19 cellular contexts compared by ENCODE assay signal in genomic region chr20:18992418-18992817, GRCh38.
DNase-seq lines count a peak whose midpoint lies in the region; ATAC-seq, FAIRE-seq and TF ChIP-seq lines count a peak whose summit lies in the region.
"Had no signal": no experiment of that assay in that cellular context is flagged by ENCODE, and none has a peak within 500 bp of the region (broad histone marks: within the 10 kb centered on the region; RNA-seq: fewer than 3 reads in every experiment).

No MANE protein-coding gene starts in this region.

- peaks cover 42% of the 10 kb centered on the region for H3K9me3 ChIP-seq in HepG2 (ENCODE audit: low read length)
- H3K9me3 ChIP-seq in right lobe of liver, result no peaks in the 10 kb centered on the region

- intact Hi-C loops in HepG2 (cut with micrococcal nuclease; ENCODE audit: unreplicated experiment) (no loop called here), right lobe of liver (cut with DNase I) (no loop called here)

- no peak for FAIRE-seq in HepG2 (lab: Jason Lieb, UNC)
- FAIRE-seq: GM12892 had no signal

- H3K4me1 ChIP-seq in HepG2 (ENCODE audit: insufficient read depth, low read length) (peaks cover 5% of the 10 kb centered on the region; the same call in 1 of the 2 replicates), right lobe of liver (no peaks in the 10 kb centered on the region)

- TF ChIP-seq CTCF in HepG2 (CRISPR knock-in tag; IDR thresholded peaks at IDR 0.05), result no peak
- no peak for TF ChIP-seq CTCF in right lobe of liver (IDR thresholded peaks at IDR 0.05)
- TF ChIP-seq CTCF in nephron progenitor cell (IDR thresholded peaks at IDR 0.05), result no peak

- in situ Hi-C loops in HepG2 (cut with HindIII; ENCODE audit: extremely low pct_ligation_motif_present, low pct_unique_long_range_greater_than_20kb), result no loop called here
- in situ Hi-C loops in SK-MEL-5 (cut with HindIII; ENCODE audit: low pct_unique_long_range_greater_than_20kb, low sequenced_read_pairs), result no loop called here

- TF ChIP-seq POLR2A in HepG2 (IDR thresholded peaks at IDR 0.05; ENCODE audit: insufficient read depth in 1 of 2, low read depth in 2 of 2, low read length in 2 of 2), result no peak
- TF ChIP-seq POLR2A in right lobe of liver (IDR thresholded peaks at IDR 0.05), result no peak

- 0% methylated on average over 1 of the region's 1 CpG for WGBS in HepG2 (ENCODE audit: low lambda C conversion rate)
- WGBS in right lobe of liver (ENCODE audit: insufficient coverage, low coverage, low lambda C conversion rate, missing lambda C conversion rate), result no CpG with 5 or more reads among the region's 1 CpG

- H3K36me3 ChIP-seq in HepG2 (replicated peaks in 1 of 2; ENCODE audit: control insufficient read depth in 1 of 2, insufficient read depth in 2 of 2, low read length in 2 of 2), result no peaks in the 10 kb centered on the region
- H3K36me3 ChIP-seq in right lobe of liver, result no peaks in the 10 kb centered on the region

- H3K36me3 Mint-ChIP-seq in nephron progenitor cell (ENCODE audit: low read depth), result no peaks in the 10 kb centered on the region
- H3K36me3 Mint-ChIP-seq: IgD-negative memory B cell had no signal

- H3K27me3 ChIP-seq in HepG2 (ENCODE audit: control insufficient read depth in 1 of 2, insufficient read depth in 2 of 2, low read length in 2 of 2) (no peaks in the 10 kb centered on the region), right lobe of liver (no peaks in the 10 kb centered on the region)

- TF ChIP-seq EP300 in HepG2 (IDR thresholded peaks at IDR 0.05; ENCODE audit: low read depth in 2 of 2, low read length in 2 of 2), result no peak
- TF ChIP-seq EP300 in HepG2 (CRISPR knock-in tag; IDR thresholded peaks at IDR 0.05; ENCODE audit: borderline replicate concordance), result no peak

- H3K27ac ChIP-seq in HepG2 (ENCODE audit: extremely low read length, insufficient read depth, low read length) (no peak overlapping the region), right lobe of liver (no peak overlapping the region)
- H3K27ac ChIP-seq: 22Rv1 had no signal

- no peaks in the 10 kb centered on the region for H3K4me1 Mint-ChIP-seq in nephron progenitor cell
- H3K4me1 Mint-ChIP-seq: B cell, IgD-negative memory B cell had no signal

- peaks cover 17% of the 10 kb centered on the region for H3K9me3 Mint-ChIP-seq in nephron progenitor cell

- no peak overlapping the region for H3K4me2 ChIP-seq in HepG2 (ENCODE audit: low read depth, low read length)

- H3K27ac Mint-ChIP-seq in nephron progenitor cell, result peak overlapping the region; percentile 40
- H3K27ac Mint-ChIP-seq: B cell; CD4-positive, alpha-beta T cell; H9; IgD-negative memory B cell had no signal

- H3K79me2 ChIP-seq in HepG2 (ENCODE audit: insufficient read depth, low read length), result no peaks in the 10 kb centered on the region

- ATAC-seq in HepG2 (no peak), right lobe of liver (no peak), HG03457 (IDR thresholded peaks at IDR 0.05; ENCODE audit: unreplicated experiment) (no peak)

- POLR2A ChIA-PET in HepG2 (lab: Yijun Ruan, JAX), result no interaction called here

- no peak overlapping the region for H3K9ac ChIP-seq in HepG2 (ENCODE audit: insufficient read depth, low read depth, low read length)

- no peak overlapping the region for H3K4me3 Mint-ChIP-seq in nephron progenitor cell
- H3K4me3 Mint-ChIP-seq: B cell; CD4-positive, alpha-beta T cell; H9; IgD-negative memory B cell had no signal

- DNase-seq in HepG2 (ENCODE audit: low spot score) (peak; percentile 32), right lobe of liver (no peak), SK-MEL-5 (ENCODE audit: low read depth, low spot score) (peak; percentile 38), nephron progenitor cell (no peak), SW 1271 (lab: John Stamatoyannopoulos, UW) (no peak), NCI-H2081 treated with DMSO at 0.1 percent for 48 hours (lab: John Stamatoyannopoulos, UW) (no peak)
- DNase-seq: ACHN; C1 segment of cervical spinal cord; CD4-positive, alpha-beta T cell; DND-41; GDM1; GOT3; H9; KG1 had no signal

- H4K20me1 ChIP-seq in HepG2 (ENCODE audit: insufficient read depth, low read length), result no peaks in the 10 kb centered on the region

- H3K27me3 Mint-ChIP-seq in nephron progenitor cell (ENCODE audit: low read depth, poor library complexity), result peaks cover 7% of the 10 kb centered on the region
- H3K27me3 Mint-ChIP-seq: B cell; CD4-positive, alpha-beta T cell; IgD-negative memory B cell had no signal

- no peak overlapping the region for H2AFZ ChIP-seq in HepG2 (ENCODE audit: low read length)

- BruUV-seq in HepG2 (replicated peaks; lab: Mats Ljungman, UMichigan), result no TSS peak

- no peak overlapping the region for H3K4me3 ChIP-seq in HepG2 (replicated peaks in 1 of 3; ENCODE audit: insufficient read depth in 1 of 3, low read depth in 2 of 3, low read length in 3 of 3)
- H3K4me3 ChIP-seq in right lobe of liver, result no peak overlapping the region

- CTCF ChIA-PET in HepG2 (lab: Yijun Ruan, JAX; ENCODE audit: low intra/inter-chr PET ratio, low total read pairs), result no interaction called here

- TF ChIP-seq RAD21 in HepG2 (CRISPR knock-in tag; IDR thresholded peaks at IDR 0.05), result no peak

TF ChIP-seq in HepG2, 621 proteins besides CTCF, POLR2A, EP300 and RAD21:
- TF ChIP-seq SIX4 (CRISPR knock-in tag; IDR thresholded peaks at IDR 0.05), result no peak
- TF ChIP-seq HNRNPK (IDR thresholded peaks at IDR 0.05; ENCODE audit: low read depth, low read length, poor library complexity, severe bottlenecking), result peak; percentile 35
- TF ChIP-seq ERF (CRISPR knock-in tag; IDR thresholded peaks at IDR 0.05), result no peak
- peak; percentile 63; the same call in 1 of the 2 replicates for TF ChIP-seq HNF1A (IDR thresholded peaks at IDR 0.05; ENCODE audit: low read depth)
- no peak for TF ChIP-seq HNF1A (CRISPR knock-in tag; IDR thresholded peaks at IDR 0.05; ENCODE audit: borderline replicate concordance)
- TF ChIP-seq SOX6 (IDR thresholded peaks at IDR 0.05), result no peak
- TF ChIP-seq SOX6 (CRISPR knock-in tag; IDR thresholded peaks at IDR 0.05), result peak; percentile 21; the same call in 1 of the 2 replicates
- TF ChIP-seq FOSL1 (CRISPR knock-in tag; IDR thresholded peaks at IDR 0.05; ENCODE audit: borderline replicate concordance), result peak; percentile 32; the same call in 1 of the 2 replicates
- peak; percentile 61 for TF ChIP-seq NR2F6 (IDR thresholded peaks at IDR 0.05)
- no peak for TF ChIP-seq NR2F6 (CRISPR knock-in tag; IDR thresholded peaks at IDR 0.05)
- no peak for TF ChIP-seq ZNF83 (CRISPR knock-in tag; IDR thresholded peaks at IDR 0.05; ENCODE audit: borderline replicate concordance)
- TF ChIP-seq IRF2 (CRISPR knock-in tag; IDR thresholded peaks at IDR 0.05), result no peak
- no peak for TF ChIP-seq SOX13 (IDR thresholded peaks at IDR 0.05)
- TF ChIP-seq SOX13 (CRISPR knock-in tag; conservative IDR thresholded peaks at IDR 0.05 in 1 of 2, IDR thresholded peaks at IDR 0.05 in 1 of 2), result peak in 1 of 2 experiments; percentile 33; a peak in 1 of 4 replicates
- peak; percentile 54 for TF ChIP-seq FOSL2 (CRISPR knock-in tag; IDR thresholded peaks at IDR 0.05)
TF ChIP-seq in HepG2: peak in this region for 7.

Comparison
In these comparisons a context has a peak if more than half of its experiments do, and no peak if none do; other contexts are left out.
1. DNase-seq: peak in HepG2 (single experiment) and SK-MEL-5 (single experiment); none in right lobe of liver (0 of 3), nephron progenitor cell (single experiment), SW 1271 (0 of 2) and NCI-H2081 treated with DMSO at 0.1 percent for 48 hours (single experiment).